In genomic region chr10:84540022-84540616, GRCh38 we compare ENCODE assay signal across 8 cellular contexts.
DNase-seq lines count a peak whose midpoint lies in the region; ATAC-seq and TF ChIP-seq lines count a peak whose summit lies in the region.

No MANE protein-coding gene starts in this region.

- no peak overlapping the region for H3K27ac ChIP-seq in BLaER1

- CTCF ChIA-PET in activated naive CD4-positive, alpha-beta T cell treated with anti-CD3 and anti-CD28 coated beads, Interleukin-2, amount 10 ng/mL, durations not matched to agents 7 days and 5 days (lab: Charles Lee): interaction anchor here (0.6 to 10.4 kb wide), 12 partner anchors 8 to 283 kb away, joined by 3 to 333 read pairs (median 6); no protein-coding TSS in a partner anchor

- no peak overlapping the region for H3K9ac ChIP-seq in BLaER1

- intact Hi-C loops in mucosa of descending colon (cut with DNase I, micrococcal nuclease): loop anchor here (10.0 kb wide), 1 partner anchor 1835 kb away; no protein-coding TSS in a partner anchor

- peaks cover 59% of the 10 kb centered on the region for H3K27me3 Mint-ChIP-seq in activated naive CD4-positive, alpha-beta T cell treated with anti-CD3 and anti-CD28 coated beads, Interleukin-2, amount 10 ng/mL, durations not matched to agents 7 days and 5 days

- no peaks in the 10 kb centered on the region for H3K27me3 ChIP-seq in BLaER1

- H3K9me3 Mint-ChIP-seq in activated naive CD4-positive, alpha-beta T cell treated with anti-CD3 and anti-CD28 coated beads, Interleukin-2, amount 10 ng/mL, durations not matched to agents 7 days and 5 days: no peaks in the 10 kb centered on the region

- peak overlapping the region; percentile 69 for H3K4me2 ChIP-seq in BLaER1

- DNase-seq in RKO (ENCODE audit: low spot score) (peak; percentile 38), fibroblast of the conjunctiva (ENCODE audit: low read depth) (peak; percentile 17), D341Med (ENCODE audit: low spot score) (no peak), mucosa of descending colon (no peak)
- DNase-seq in activated effector memory CD4-positive, alpha-beta T cell treated with anti-CD3 and anti-CD28 coated beads, Interleukin-2, amount 50 U/mL, for 16 hours: no peak
- no peak for DNase-seq in activated naive CD4-positive, alpha-beta T cell treated with anti-CD3 and anti-CD28 coated beads, Interleukin-2, amount 10 ng/mL, durations not matched to agents 7 days and 5 days

- no peak overlapping the region for H3K4me3 Mint-ChIP-seq in activated naive CD4-positive, alpha-beta T cell treated with anti-CD3 and anti-CD28 coated beads, Interleukin-2, amount 10 ng/mL, durations not matched to agents 7 days and 5 days

- H3K9me3 ChIP-seq in BLaER1 (no peaks in the 10 kb centered on the region), mucosa of descending colon (no peaks in the 10 kb centered on the region)

- TF ChIP-seq CTCF in mucosa of descending colon (IDR thresholded peaks at IDR 0.05): no peak

- H4K20me1 ChIP-seq in BLaER1: no peaks in the 10 kb centered on the region

- peak; percentile 12 for ATAC-seq in GM21825 (IDR thresholded peaks at IDR 0.05; ENCODE audit: unreplicated experiment)
- ATAC-seq in mucosa of descending colon: no peak

- H3K36me3 ChIP-seq in BLaER1 (no peaks in the 10 kb centered on the region), mucosa of descending colon (ENCODE audit: low read depth) (no peaks in the 10 kb centered on the region)

- H3K4me3 ChIP-seq in BLaER1 (no peak overlapping the region), mucosa of descending colon (no peak overlapping the region)

- no peaks in the 10 kb centered on the region for H3K36me3 Mint-ChIP-seq in activated naive CD4-positive, alpha-beta T cell treated with anti-CD3 and anti-CD28 coated beads, Interleukin-2, amount 10 ng/mL, durations not matched to agents 7 days and 5 days

- no peak overlapping the region for H3K27ac Mint-ChIP-seq in activated naive CD4-positive, alpha-beta T cell treated with anti-CD3 and anti-CD28 coated beads, Interleukin-2, amount 10 ng/mL, durations not matched to agents 7 days and 5 days

- H3K4me1 Mint-ChIP-seq in activated naive CD4-positive, alpha-beta T cell treated with anti-CD3 and anti-CD28 coated beads, Interleukin-2, amount 10 ng/mL, durations not matched to agents 7 days and 5 days: peaks cover 11% of the 10 kb centered on the region

- H3K4me1 ChIP-seq in BLaER1 (peaks cover 14% of the 10 kb centered on the region), mucosa of descending colon (ENCODE audit: low read depth) (peaks cover 6% of the 10 kb centered on the region)

Comparison
In these comparisons a context has a peak if more than half of its experiments do, and no peak if none do; other contexts are left out.
1. DNase-seq: peak in RKO (single experiment) and fibroblast of the conjunctiva (single experiment); none in activated effector memory CD4-positive, alpha-beta T cell treated with anti-CD3 and anti-CD28 coated beads, Interleukin-2, amount 50 U/mL, for 16 hours (single experiment), D341Med (single experiment), activated naive CD4-positive, alpha-beta T cell treated with anti-CD3 and anti-CD28 coated beads, Interleukin-2, amount 10 ng/mL, durations not matched to agents 7 days and 5 days (single experiment) and mucosa of descending colon (0 of 3).